15 cellular contexts compared by ENCODE assay signal in the genomic region with DNA sequence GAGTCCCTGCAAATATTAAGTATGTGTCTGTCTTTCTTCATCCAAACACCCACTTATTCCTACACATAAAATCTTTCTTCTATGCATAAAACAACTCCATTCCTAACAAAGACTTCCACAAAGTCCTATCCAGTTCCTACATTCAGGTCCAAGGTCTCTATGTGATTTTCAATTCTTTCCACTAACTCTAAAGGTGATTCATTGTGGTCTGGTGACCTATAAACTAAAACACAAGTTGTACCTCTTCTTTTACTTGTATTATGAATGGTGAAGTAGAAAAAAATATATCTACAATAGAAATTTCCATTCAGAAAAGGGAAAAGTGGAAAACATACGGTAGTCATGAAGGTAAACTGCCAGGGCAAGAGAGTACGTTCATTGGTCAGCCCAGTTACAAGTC. TPM values are rescaled to one million over a fixed set of nuclear protein-coding genes. Genes with fewer than 3 reads are reported as not detected.
DNase-seq lines count a peak whose midpoint lies in the region; ATAC-seq and TF ChIP-seq lines count a peak whose summit lies in the region.
"Had no signal": no experiment of that assay in that cellular context is flagged by ENCODE, and none has a peak within 500 bp of the region (broad histone marks: within the 10 kb centered on the region; RNA-seq: fewer than 3 reads in every experiment).

No MANE protein-coding gene starts in this region.

- POLR2A ChIA-PET in activated CD8-positive, alpha-beta T cell treated with anti-CD3 and anti-CD28 coated beads for 36 hours (lab: Charles Lee): no interaction called here
- POLR2A ChIA-PET in activated CD8-positive, alpha-beta T cell treated with anti-CD3 and anti-CD28 coated beads, Interleukin-2, amount 10 ng/mL, durations not matched to agents 7 days and 5 days (lab: Charles Lee): no interaction called here
- POLR2A ChIA-PET in WTC11 (lab: Charles Lee): no interaction called here

- peaks cover 4% of the 10 kb centered on the region; the same call in 1 of the 2 replicates for H3F3A ChIP-seq in GM23248 (ENCODE audit: insufficient read depth)
- H3F3A ChIP-seq in neural progenitor cell (ENCODE audit: low read depth): no peaks in the 10 kb centered on the region

- H3K9me3 Mint-ChIP-seq in activated CD8-positive, alpha-beta T cell treated with anti-CD3 and anti-CD28 coated beads for 36 hours: no peaks in the 10 kb centered on the region
- H3K9me3 Mint-ChIP-seq in activated CD8-positive, alpha-beta T cell treated with anti-CD3 and anti-CD28 coated beads, Interleukin-2, amount 10 ng/mL, durations not matched to agents 7 days and 5 days (ENCODE audit: insufficient read depth): no peaks in the 10 kb centered on the region
- H3K9me3 Mint-ChIP-seq in WTC11 (no peaks in the 10 kb centered on the region), neural progenitor cell (no peaks in the 10 kb centered on the region)
- H3K9me3 Mint-ChIP-seq: CD14-positive monocyte; CD8-positive, alpha-beta memory T cell had no signal

- H3K27ac Mint-ChIP-seq in activated CD8-positive, alpha-beta T cell treated with anti-CD3 and anti-CD28 coated beads for 36 hours: no peak overlapping the region
- no peak overlapping the region for H3K27ac Mint-ChIP-seq in activated CD8-positive, alpha-beta T cell treated with anti-CD3 and anti-CD28 coated beads, Interleukin-2, amount 10 ng/mL, durations not matched to agents 7 days and 5 days
- H3K27ac Mint-ChIP-seq in WTC11: peak overlapping the region; percentile 75; the same call in 1 of the 2 replicates
- no peak overlapping the region for H3K27ac Mint-ChIP-seq in neural progenitor cell

- H3K9me2 ChIP-seq in GM23248 (ENCODE audit: insufficient read depth): no peaks in the 10 kb centered on the region

- in situ Hi-C loops in GM23248 (cut with MboI): loop anchor here (10.0 kb wide), 1 partner anchor 60 kb away; the partner anchor contains the start of gene USP32

- H3K27me3 Mint-ChIP-seq in activated CD8-positive, alpha-beta T cell treated with anti-CD3 and anti-CD28 coated beads for 36 hours: no peaks in the 10 kb centered on the region
- H3K27me3 Mint-ChIP-seq in activated CD8-positive, alpha-beta T cell treated with anti-CD3 and anti-CD28 coated beads, Interleukin-2, amount 10 ng/mL, durations not matched to agents 7 days and 5 days (ENCODE audit: low read depth): no peaks in the 10 kb centered on the region
- H3K27me3 Mint-ChIP-seq in WTC11 (ENCODE audit: low read depth): no peaks in the 10 kb centered on the region
- no peaks in the 10 kb centered on the region for H3K27me3 Mint-ChIP-seq in neural progenitor cell (ENCODE audit: insufficient read depth, low read depth)
- H3K27me3 Mint-ChIP-seq: CD8-positive, alpha-beta memory T cell had no signal

- CTCF ChIA-PET in activated CD8-positive, alpha-beta T cell treated with anti-CD3 and anti-CD28 coated beads for 36 hours (lab: Charles Lee): no interaction called here
- CTCF ChIA-PET in activated CD8-positive, alpha-beta T cell treated with anti-CD3 and anti-CD28 coated beads, Interleukin-2, amount 10 ng/mL, durations not matched to agents 7 days and 5 days (lab: Charles Lee): no interaction called here
- CTCF ChIA-PET in WTC11 (lab: Charles Lee): interaction anchor here (0.5 kb wide), 1 partner anchor 48 kb away, joined by 4 read pairs; no protein-coding TSS in a partner anchor

- H3K27ac ChIP-seq in GM23248 (no peak overlapping the region), neural progenitor cell (no peak overlapping the region)
- H3K27ac ChIP-seq: 22Rv1 had no signal

- peaks cover 7% of the 10 kb centered on the region for H3K4me1 Mint-ChIP-seq in activated CD8-positive, alpha-beta T cell treated with anti-CD3 and anti-CD28 coated beads for 36 hours (ENCODE audit: low read depth)
- H3K4me1 Mint-ChIP-seq in activated CD8-positive, alpha-beta T cell treated with anti-CD3 and anti-CD28 coated beads, Interleukin-2, amount 10 ng/mL, durations not matched to agents 7 days and 5 days (ENCODE audit: low read depth): peaks cover 3% of the 10 kb centered on the region
- H3K4me1 Mint-ChIP-seq in WTC11: peaks cover 25% of the 10 kb centered on the region
- H3K4me1 Mint-ChIP-seq in neural progenitor cell: no peaks in the 10 kb centered on the region

- H3K36me3 Mint-ChIP-seq in activated CD8-positive, alpha-beta T cell treated with anti-CD3 and anti-CD28 coated beads for 36 hours (ENCODE audit: low read depth): peaks cover 4% of the 10 kb centered on the region
- peaks cover 8% of the 10 kb centered on the region for H3K36me3 Mint-ChIP-seq in activated CD8-positive, alpha-beta T cell treated with anti-CD3 and anti-CD28 coated beads, Interleukin-2, amount 10 ng/mL, durations not matched to agents 7 days and 5 days (ENCODE audit: low read depth)
- H3K36me3 Mint-ChIP-seq in WTC11 (peaks cover 13% of the 10 kb centered on the region; the same call in 1 of the 2 replicates), neural progenitor cell (peaks cover 5% of the 10 kb centered on the region)

- H3K36me3 ChIP-seq in GM23248 (ENCODE audit: low read depth) (0 out of 2 replicates have a peak, but pooled peaks cover 6% of the 10 kb centered on the region), neural progenitor cell (no peaks in the 10 kb centered on the region)
- H3K36me3 ChIP-seq: HAP-1 had no signal

- H3K9ac ChIP-seq in GM23248: no peak overlapping the region
- no peak overlapping the region for H3K9ac ChIP-seq in neural progenitor cell

- intact Hi-C loops in activated CD8-positive, alpha-beta T cell treated with anti-CD3 and anti-CD28 coated beads for 36 hours (cut with micrococcal nuclease): no loop called here

- H3K79me2 ChIP-seq in GM23248 (ENCODE audit: insufficient read depth) (peaks cover 95% of the 10 kb centered on the region), neural progenitor cell (ENCODE audit: low read depth) (peaks cover 38% of the 10 kb centered on the region)

- no peaks in the 10 kb centered on the region for H3K27me3 ChIP-seq in GM23248 (replicated peaks; ENCODE audit: insufficient read depth)
- H3K27me3 ChIP-seq in neural progenitor cell: no peaks in the 10 kb centered on the region

- DNase-seq in activated CD8-positive, alpha-beta T cell treated with anti-CD3 and anti-CD28 coated beads for 36 hours: no peak
- no peak for DNase-seq in activated CD8-positive, alpha-beta T cell treated with anti-CD3 and anti-CD28 coated beads, Interleukin-2, amount 10 ng/mL, durations not matched to agents 7 days and 5 days
- peak; percentile 20 for DNase-seq in GM23248
- no peak for DNase-seq in WTC11 (ENCODE audit: low spot score)
- peak; percentile 9 for DNase-seq in glomerular visceral epithelial cell (ENCODE audit: extremely low spot score)
- DNase-seq in ureter (ENCODE audit: low spot score): no peak
- DNase-seq in foreskin fibroblast: no peak
- no peak for DNase-seq in neural progenitor cell (ENCODE audit: low spot score)
- DNase-seq: Caco-2; CD8-positive, alpha-beta memory T cell; DND-41; GF-D8 had no signal

- no peak overlapping the region for H3K4me3 Mint-ChIP-seq in activated CD8-positive, alpha-beta T cell treated with anti-CD3 and anti-CD28 coated beads for 36 hours
- no peak overlapping the region for H3K4me3 Mint-ChIP-seq in activated CD8-positive, alpha-beta T cell treated with anti-CD3 and anti-CD28 coated beads, Interleukin-2, amount 10 ng/mL, durations not matched to agents 7 days and 5 days
- H3K4me3 Mint-ChIP-seq in WTC11: no peak overlapping the region
- H3K4me3 Mint-ChIP-seq in neural progenitor cell: no peak overlapping the region
- H3K4me3 Mint-ChIP-seq: CD14-positive monocyte; CD8-positive, alpha-beta memory T cell had no signal

- H3K4me3 ChIP-seq in GM23248 (no peak overlapping the region), foreskin fibroblast (ENCODE audit: low read depth in 1 of 2, low read length in 2 of 2) (no peak overlapping the region), neural progenitor cell (no peak overlapping the region)
- H3K4me3 ChIP-seq: HAP-1 had no signal

- no peak for TF ChIP-seq CTCF in activated CD8-positive, alpha-beta T cell treated with anti-CD3 and anti-CD28 coated beads for 36 hours (IDR thresholded peaks at IDR 0.05)
- TF ChIP-seq CTCF in WTC11 (IDR thresholded peaks at IDR 0.05): no peak
- no peak for TF ChIP-seq CTCF in foreskin fibroblast (IDR thresholded peaks at IDR 0.05; ENCODE audit: low read depth, low read length)
- no peak for TF ChIP-seq CTCF in neural progenitor cell (IDR thresholded peaks at IDR 0.05)

- H2AFZ ChIP-seq in GM23248 (no peak overlapping the region), neural progenitor cell (replicated peaks) (no peak overlapping the region)

- ATAC-seq in activated CD8-positive, alpha-beta T cell treated with anti-CD3 and anti-CD28 coated beads for 36 hours: peak; percentile 42
- no peak for ATAC-seq in activated CD8-positive, alpha-beta T cell treated with anti-CD3 and anti-CD28 coated beads, Interleukin-2, amount 10 ng/mL, durations not matched to agents 7 days and 5 days
- ATAC-seq in WTC11: no peak

- H3K4me2 ChIP-seq in GM23248 (ENCODE audit: unreplicated experiment) (no peak overlapping the region), neural progenitor cell (no peak overlapping the region)

- no peaks in the 10 kb centered on the region for H3K9me3 ChIP-seq in GM23248 (ENCODE audit: low read depth)
- no peaks in the 10 kb centered on the region for H3K9me3 ChIP-seq in neural progenitor cell (ENCODE audit: low read depth)
- H3K9me3 ChIP-seq: Caco-2, HAP-1 had no signal

- 88 to 89% methylated on average over 2 of the region's 2 CpGs for WGBS in GM23248 (ENCODE audit: low coverage in 1 of 2, low lambda C conversion rate in 2 of 2, missing lambda C conversion rate in 2 of 2), 2 experiments

- H4K20me1 ChIP-seq in GM23248 (ENCODE audit: insufficient read depth) (no peaks in the 10 kb centered on the region), neural progenitor cell (ENCODE audit: low read depth) (no peaks in the 10 kb centered on the region)

- H3K4me1 ChIP-seq in GM23248 (ENCODE audit: insufficient read depth) (0 out of 2 replicates have a peak, but pooled peaks cover 3% of the 10 kb centered on the region), neural progenitor cell (no peaks in the 10 kb centered on the region)
- H3K4me1 ChIP-seq: Caco-2 had no signal

TF ChIP-seq in WTC11, 78 proteins besides CTCF, POLR2A, EP300 and RAD21 (continues in another document):
- no peak for TF ChIP-seq ZNF416 (CRISPR knock-in tag; IDR thresholded peaks at IDR 0.05)

RNA-seq across cellular contexts. Expression of gene USP32, which starts 56.6 kb away (rescaled TPM):
- total RNA-seq in activated CD8-positive, alpha-beta T cell treated with anti-CD3 and anti-CD28 coated beads for 36 hours: 10 to 100 TPM; 26.5 TPM
- total RNA-seq in activated CD8-positive, alpha-beta T cell treated with anti-CD3 and anti-CD28 coated beads, Interleukin-2, amount 10 ng/mL, durations not matched to agents 7 days and 5 days: 10 to 100 TPM; 36.7 to 44.0 TPM
- total RNA-seq in GM23248 (2014; rRNA removed; shearing (Covaris generic)): 30.1 and 33.9 TPM in 2 replicates
- polyA plus RNA-seq in GM23248 (2016; fragmentation: Nextera tagmentation; extraction: Ambion mirVana): 12.4 and 14.0 TPM in 2 replicates
- total RNA-seq in WTC11 (2021) (91.7 to 103 TPM (median 96.1 TPM) in 3 replicates), ureter (38.8 TPM), neural progenitor cell (ENCODE audit: low replicate concordance) (37.1 and 45.0 TPM in 2 replicates)

Comparison
In these comparisons a context has a peak if more than half of its experiments do, and no peak if none do; other contexts are left out.
1. DNase-seq: peak in GM23248 (single experiment) and glomerular visceral epithelial cell (single experiment); none in activated CD8-positive, alpha-beta T cell treated with anti-CD3 and anti-CD28 coated beads for 36 hours (single experiment), activated CD8-positive, alpha-beta T cell treated with anti-CD3 and anti-CD28 coated beads, Interleukin-2, amount 10 ng/mL, durations not matched to agents 7 days and 5 days (single experiment), WTC11 (single experiment), ureter (single experiment), foreskin fibroblast (0 of 2) and neural progenitor cell (single experiment).